In the genomic region with DNA sequence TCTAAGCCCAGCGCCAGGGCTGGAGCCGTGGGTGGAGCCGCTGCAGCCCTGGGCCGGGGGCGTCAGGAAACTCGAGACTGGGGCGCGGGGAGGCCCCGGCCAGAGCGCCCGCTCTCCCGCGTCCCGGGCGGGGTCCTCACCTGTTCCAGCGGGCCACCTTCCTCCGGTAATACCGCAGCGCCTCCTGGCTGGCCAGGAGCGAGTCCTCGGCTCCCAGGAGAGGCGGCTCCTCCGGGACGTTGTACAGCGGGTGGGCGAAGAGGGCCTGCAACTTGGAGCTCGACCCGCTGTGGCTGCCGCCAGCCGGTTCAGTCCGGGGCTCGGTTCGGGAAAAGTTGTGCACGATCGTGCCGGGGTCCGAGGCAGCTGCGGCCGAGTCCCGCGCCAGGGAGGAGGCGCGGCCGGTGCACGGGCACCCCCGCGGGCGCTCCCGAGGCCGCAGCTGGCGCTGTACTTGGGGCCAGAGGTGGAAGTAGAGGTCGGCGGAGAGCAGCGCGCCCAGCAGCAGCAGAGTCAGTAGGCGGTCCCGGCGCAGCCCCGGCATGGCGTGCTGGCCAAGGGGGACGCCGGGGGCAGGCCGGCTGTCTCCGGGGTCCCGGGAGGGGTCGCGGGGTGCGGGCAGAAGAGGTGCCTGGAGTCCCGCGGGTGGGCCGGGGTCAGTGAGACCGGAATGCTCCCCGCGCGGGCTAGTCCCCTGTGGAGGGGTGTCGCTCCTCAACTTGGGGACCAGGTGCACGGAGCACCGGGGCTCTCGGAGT, we compare ENCODE assay signal across 8 cellular contexts. TPM values are rescaled to one million over a fixed set of nuclear protein-coding genes. Genes with fewer than 3 reads are reported as not detected.
DNase-seq lines count a peak whose midpoint lies in the region; ATAC-seq lines count a peak whose summit lies in the region.

No MANE protein-coding gene starts in this region.

- ATAC-seq in left cardiac atrium (peak; percentile 64 to 68), HG03159 (IDR thresholded peaks at IDR 0.05; ENCODE audit: unreplicated experiment) (no peak), GM19452 (IDR thresholded peaks at IDR 0.05; ENCODE audit: unreplicated experiment) (no peak)

- no peak overlapping the region for H3K27ac Mint-ChIP-seq in activated T-helper 2 cell treated with anti-CD3 and anti-CD28 coated beads, Interferon-gamma antibody, Interleukin-2, Interleukin-4, amounts not matched to agents 10 μg/mL and 5 μg/mL and 100 μg/mL, durations not matched to agents 14 hours and 24 hours and 36 hours

- intact Hi-C loops in activated T-helper 2 cell treated with anti-CD3 and anti-CD28 coated beads, Interferon-gamma antibody, Interleukin-2, Interleukin-4, amounts not matched to agents 10 μg/mL and 5 μg/mL and 100 μg/mL, durations not matched to agents 14 hours and 24 hours and 36 hours (cut with micrococcal nuclease) = no loop called here
- intact Hi-C loops in left cardiac atrium (cut with DNase I) = no loop called here

- DNase-seq in DMS 273 (lab: John Stamatoyannopoulos, UW; ENCODE audit: unreplicated experiment) (peak; percentile 72), DMS 273 treated with DMSO at 0.1 percent for 48 hours (lab: John Stamatoyannopoulos, UW) (no peak), left cardiac atrium (peak; percentile 58), retina (peak; percentile 75), NCI-H2227 treated with DMSO at 0.1 percent for 48 hours (lab: John Stamatoyannopoulos, UW) (no peak)
- no peak for DNase-seq in activated T-helper 2 cell treated with anti-CD3 and anti-CD28 coated beads, Interferon-gamma antibody, Interleukin-2, Interleukin-4, amounts not matched to agents 10 μg/mL and 5 μg/mL and 100 μg/mL, durations not matched to agents 14 hours and 24 hours and 36 hours (ENCODE audit: low spot score)

- H3K9me3 Mint-ChIP-seq in activated T-helper 2 cell treated with anti-CD3 and anti-CD28 coated beads, Interferon-gamma antibody, Interleukin-2, Interleukin-4, amounts not matched to agents 10 μg/mL and 5 μg/mL and 100 μg/mL, durations not matched to agents 14 hours and 24 hours and 36 hours = no peaks in the 10 kb centered on the region

- peaks cover 71% of the 10 kb centered on the region for H3K27me3 Mint-ChIP-seq in activated T-helper 2 cell treated with anti-CD3 and anti-CD28 coated beads, Interferon-gamma antibody, Interleukin-2, Interleukin-4, amounts not matched to agents 10 μg/mL and 5 μg/mL and 100 μg/mL, durations not matched to agents 14 hours and 24 hours and 36 hours (ENCODE audit: low read depth)

- H3K36me3 Mint-ChIP-seq in activated T-helper 2 cell treated with anti-CD3 and anti-CD28 coated beads, Interferon-gamma antibody, Interleukin-2, Interleukin-4, amounts not matched to agents 10 μg/mL and 5 μg/mL and 100 μg/mL, durations not matched to agents 14 hours and 24 hours and 36 hours (ENCODE audit: low read depth) = no peaks in the 10 kb centered on the region

- H3K4me3 Mint-ChIP-seq in activated T-helper 2 cell treated with anti-CD3 and anti-CD28 coated beads, Interferon-gamma antibody, Interleukin-2, Interleukin-4, amounts not matched to agents 10 μg/mL and 5 μg/mL and 100 μg/mL, durations not matched to agents 14 hours and 24 hours and 36 hours (ENCODE audit: low read depth) = peak overlapping the region; percentile 54

- H3K4me1 Mint-ChIP-seq in activated T-helper 2 cell treated with anti-CD3 and anti-CD28 coated beads, Interferon-gamma antibody, Interleukin-2, Interleukin-4, amounts not matched to agents 10 μg/mL and 5 μg/mL and 100 μg/mL, durations not matched to agents 14 hours and 24 hours and 36 hours (ENCODE audit: low read depth) = peaks cover 2% of the 10 kb centered on the region

RNA-seq across cellular contexts. Expression of gene FAM20A, which starts 0.9 kb away (rescaled TPM):
- not detected in 2 replicates for total RNA-seq in activated T-helper 2 cell treated with anti-CD3 and anti-CD28 coated beads, Interferon-gamma antibody, Interleukin-2, Interleukin-4, amounts not matched to agents 10 μg/mL and 5 μg/mL and 100 μg/mL, durations not matched to agents 14 hours and 24 hours and 36 hours
- total RNA-seq in left cardiac atrium = 1 to 10 TPM; 7.9 to 9.0 TPM

Comparison
In these comparisons a context has a peak if more than half of its experiments do, and no peak if none do; other contexts are left out.
1. DNase-seq: peak in DMS 273 (single experiment), left cardiac atrium (single experiment) and retina (single experiment); none in DMS 273 treated with DMSO at 0.1 percent for 48 hours (single experiment), activated T-helper 2 cell treated with anti-CD3 and anti-CD28 coated beads, Interferon-gamma antibody, Interleukin-2, Interleukin-4, amounts not matched to agents 10 μg/mL and 5 μg/mL and 100 μg/mL, durations not matched to agents 14 hours and 24 hours and 36 hours (single experiment) and NCI-H2227 treated with DMSO at 0.1 percent for 48 hours (single experiment).
2. ATAC-seq: peak in left cardiac atrium (2 of 2); none in HG03159 (single experiment) and GM19452 (single experiment).